In genomic region chr1:15816674-15817073, GRCh38 we compare ENCODE assay signal across 16 cellular contexts. TPM values are rescaled to one million over a fixed set of nuclear protein-coding genes. Genes with fewer than 3 reads are reported as not detected.
"Had no signal": no experiment of that assay in that cellular context is flagged by ENCODE, and none has a peak within 500 bp of the region (broad histone marks: within the 10 kb centered on the region; RNA-seq: fewer than 3 reads in every experiment).

No MANE protein-coding gene starts in this region.

- H3K4me3 ChIP-seq: sigmoid colon, upper lobe of left lung had no signal

- FAIRE-seq: colon, endothelial cell of umbilical vein had no signal

- H3K9me3 Mint-ChIP-seq: activated CD4-positive, alpha-beta memory T cell treated with anti-CD3 and anti-CD28 coated beads, Interleukin-2, amount 10 ng/mL, durations not matched to agents 7 days and 5 days; activated naive CD4-positive, alpha-beta T cell treated with anti-CD3 and anti-CD28 coated beads for 36 hours; natural killer cell treated with Interleukin-12 subunit alpha and Interleukin-12 subunit beta and Interleukin-15 and Interleukin-18, amount 100 ng/mL, for 72 hours; stimulated activated naive CD8-positive, alpha-beta T cell treated with anti-CD3 and anti-CD28 coated beads, Interleukin-15, Interleukin-2, amounts not matched to agents 100 ng/mL and 50 ng/mL, for 24 hours; T-cell had no signal

- H3K9me3 ChIP-seq: sigmoid colon, upper lobe of left lung had no signal

- H3K27me3 ChIP-seq: sigmoid colon, upper lobe of left lung had no signal

- H3K27me3 Mint-ChIP-seq: activated CD4-positive, alpha-beta memory T cell treated with anti-CD3 and anti-CD28 coated beads, Interleukin-2, amount 10 ng/mL, durations not matched to agents 7 days and 5 days; activated CD4-positive, alpha-beta T cell treated with anti-CD3 and anti-CD28 coated beads for 36 hours; natural killer cell treated with Interleukin-12 subunit alpha and Interleukin-12 subunit beta and Interleukin-15 and Interleukin-18, amount 100 ng/mL, for 72 hours; stimulated activated naive CD8-positive, alpha-beta T cell treated with anti-CD3 and anti-CD28 coated beads, Interleukin-15, Interleukin-2, amounts not matched to agents 100 ng/mL and 50 ng/mL, for 24 hours; T-cell had no signal

- H3K27ac Mint-ChIP-seq: activated CD4-positive, alpha-beta memory T cell treated with anti-CD3 and anti-CD28 coated beads, Interleukin-2, amount 10 ng/mL, durations not matched to agents 7 days and 5 days; activated CD4-positive, alpha-beta T cell treated with anti-CD3 and anti-CD28 coated beads for 36 hours; activated naive CD4-positive, alpha-beta T cell treated with anti-CD3 and anti-CD28 coated beads for 36 hours; natural killer cell treated with Interleukin-12 subunit alpha and Interleukin-12 subunit beta and Interleukin-15 and Interleukin-18, amount 100 ng/mL, for 72 hours; stimulated activated naive CD8-positive, alpha-beta T cell treated with anti-CD3 and anti-CD28 coated beads, Interleukin-15, Interleukin-2, amounts not matched to agents 100 ng/mL and 50 ng/mL, for 24 hours; T-cell had no signal

- ATAC-seq: activated CD4-positive, alpha-beta T cell treated with anti-CD3 and anti-CD28 coated beads for 36 hours; left lobe of liver; natural killer cell treated with Interleukin-12 subunit alpha and Interleukin-12 subunit beta and Interleukin-15 and Interleukin-18, amount 100 ng/mL, for 72 hours; T-cell had no signal

- H3K36me3 Mint-ChIP-seq: natural killer cell treated with Interleukin-12 subunit alpha and Interleukin-12 subunit beta and Interleukin-15 and Interleukin-18, amount 100 ng/mL, for 72 hours; T-cell had no signal

- H3K36me3 ChIP-seq: sigmoid colon, upper lobe of left lung had no signal

- DNase-seq: activated CD4-positive, alpha-beta memory T cell treated with anti-CD3 and anti-CD28 coated beads, Interleukin-2, amount 10 ng/mL, durations not matched to agents 7 days and 5 days; activated CD4-positive, alpha-beta T cell treated with anti-CD3 and anti-CD28 coated beads for 36 hours; activated naive CD4-positive, alpha-beta T cell treated with anti-CD3 and anti-CD28 coated beads for 36 hours; effector CD4-positive, alpha-beta T cell; occipital lobe; sigmoid colon; stimulated activated CD4-positive, alpha-beta T cell treated with anti-CD3 and anti-CD28 coated beads, Interleukin-2, amount 100 ng/mL, for 48 hours; T-cell; T1000; upper lobe of left lung had no signal

- H3K27ac ChIP-seq: sigmoid colon, upper lobe of left lung, VCaP had no signal

- H3K4me3 Mint-ChIP-seq: activated CD4-positive, alpha-beta memory T cell treated with anti-CD3 and anti-CD28 coated beads, Interleukin-2, amount 10 ng/mL, durations not matched to agents 7 days and 5 days; activated CD4-positive, alpha-beta T cell treated with anti-CD3 and anti-CD28 coated beads for 36 hours; activated naive CD4-positive, alpha-beta T cell treated with anti-CD3 and anti-CD28 coated beads for 36 hours; natural killer cell treated with Interleukin-12 subunit alpha and Interleukin-12 subunit beta and Interleukin-15 and Interleukin-18, amount 100 ng/mL, for 72 hours; stimulated activated naive CD8-positive, alpha-beta T cell treated with anti-CD3 and anti-CD28 coated beads, Interleukin-15, Interleukin-2, amounts not matched to agents 100 ng/mL and 50 ng/mL, for 24 hours; T-cell had no signal

RNA-seq across cellular contexts. Expression of gene FBLIM1, which starts 58.1 kb away (rescaled TPM):
- total RNA-seq: activated CD4-positive, alpha-beta memory T cell treated with anti-CD3 and anti-CD28 coated beads, Interleukin-2, amount 10 ng/mL, durations not matched to agents 7 days and 5 days; activated naive CD4-positive, alpha-beta T cell treated with anti-CD3 and anti-CD28 coated beads for 36 hours; natural killer cell treated with Interleukin-12 subunit alpha and Interleukin-12 subunit beta and Interleukin-15 and Interleukin-18, amount 100 ng/mL, for 72 hours had no signal
